ENCODE assay signal across 9 cellular contexts in genomic region chr9:135683401-135684034, GRCh38. TPM values are rescaled to one million over a fixed set of nuclear protein-coding genes. Genes with fewer than 3 reads are reported as not detected.
"Had no signal": no experiment of that assay in that cellular context is flagged by ENCODE, and none has a peak within 500 bp of the region (broad histone marks: within the 10 kb centered on the region; RNA-seq: fewer than 3 reads in every experiment).

No MANE protein-coding gene starts in this region.

- ATAC-seq: GM23338, K562 had no signal

- H3K27ac Mint-ChIP-seq: GM23338, HFFc6 had no signal

- H3K4me3 ChIP-seq: GM23338, K562 had no signal

- H3K4me3 Mint-ChIP-seq: GM23338, HFFc6 had no signal

- DNase-seq: H7, HCEC 1CT, HFFc6, IMR-90, KG1 had no signal

- H3K4me2 ChIP-seq: GM23338 had no signal

- H2AFZ ChIP-seq: GM23338 had no signal

- H3K9me3 Mint-ChIP-seq: HFFc6 had no signal

RNA-seq across cellular contexts. Expression of gene SOHLH1, which starts 15.8 kb away (rescaled TPM):
- total RNA-seq: H4, H7, HFFc6, HT-29, IMR-90 had no signal
- polyA plus RNA-seq: GM23338, IMR-90 had no signal

RNA-seq across cellular contexts. Expression of gene KCNT1, which starts 18.5 kb away (rescaled TPM):
- total RNA-seq: H4, HFFc6, HT-29, IMR-90 had no signal
- polyA plus RNA-seq: IMR-90, K562 had no signal

RNA-seq across cellular contexts. Expression of gene LCN9, which starts 20.4 kb away (rescaled TPM):
- total RNA-seq: GM23338, H4, H7, HFFc6, HT-29, IMR-90, K562 had no signal
- polyA plus RNA-seq: GM23338, IMR-90, K562 had no signal

RNA-seq across cellular contexts. Expression of gene GLT6D1, which starts 44.2 kb away (rescaled TPM):
- total RNA-seq: GM23338, H4, H7, HFFc6, HT-29, IMR-90, K562 had no signal
- polyA plus RNA-seq: GM23338, IMR-90, K562 had no signal
